16 cellular contexts compared by ENCODE assay signal in the genomic region with DNA sequence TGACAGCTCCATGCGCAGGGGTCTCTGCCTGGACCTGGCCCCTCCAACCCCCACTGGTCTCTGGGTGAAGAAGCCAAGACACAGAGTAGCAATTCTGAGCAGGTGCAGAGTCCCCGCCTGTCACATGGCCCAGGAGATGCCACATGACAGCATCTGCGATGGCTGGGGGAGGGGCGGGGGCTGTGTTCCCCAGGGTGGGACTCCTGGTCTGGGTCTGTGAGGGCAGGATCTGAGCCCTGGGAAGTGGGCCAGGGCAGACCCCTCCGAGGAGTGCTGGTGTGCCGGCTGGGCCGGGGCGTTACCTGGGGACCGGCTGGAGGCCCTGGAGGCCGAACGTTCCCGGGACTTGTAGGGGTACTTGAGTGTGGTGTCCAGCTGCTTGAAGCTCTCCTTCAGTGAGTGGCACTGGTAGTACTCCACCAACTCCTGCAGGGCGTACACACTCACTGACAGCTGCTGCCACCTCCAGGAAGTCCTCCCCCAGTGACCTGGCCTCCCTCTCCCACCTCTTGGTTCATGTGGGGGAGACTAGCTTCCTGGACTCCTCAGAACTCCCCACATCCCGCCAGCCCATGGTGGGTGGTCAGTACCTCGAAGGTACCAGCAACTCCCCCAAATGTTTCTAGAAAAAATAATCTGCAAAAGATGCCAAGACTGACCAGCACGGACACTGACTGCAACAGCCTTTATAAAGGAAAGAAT. TPM values are rescaled to one million over a fixed set of nuclear protein-coding genes. Genes with fewer than 3 reads are reported as not detected.
DNase-seq lines count a peak whose midpoint lies in the region; ATAC-seq and TF ChIP-seq lines count a peak whose summit lies in the region.
"Had no signal": no experiment of that assay in that cellular context is flagged by ENCODE, and none has a peak within 500 bp of the region (broad histone marks: within the 10 kb centered on the region; RNA-seq: fewer than 3 reads in every experiment).

No MANE protein-coding gene starts in this region.

- H3K4me3 Mint-ChIP-seq in endothelial cell (ENCODE audit: unreplicated experiment) = peak overlapping the region; percentile 60
- H3K4me3 Mint-ChIP-seq: activated naive CD8-positive, alpha-beta T cell; memory B cell had no signal

- DNase-seq in Right ventricle myocardium inferior (ENCODE audit: missing footprints) = peak; percentile 60
- no peak for DNase-seq in left ventricle myocardium superior
- DNase-seq in endothelial cell (ENCODE audit: low spot score) = no peak
- peak; percentile 19 for DNase-seq in myocyte (ENCODE audit: low read depth)
- peak; percentile 76 to 96 for DNase-seq in vagina (ENCODE audit: extremely low spot score in 2 of 2)
- no peak for DNase-seq in stimulated activated naive CD4-positive, alpha-beta T cell (lab: John Stamatoyannopoulos, UW)
- DNase-seq in AG08396 (ENCODE audit: low spot score) = no peak
- DNase-seq in tibial nerve (ENCODE audit: low spot score in 2 of 2) = no peak
- DNase-seq: COR-L47, IMR-90, MV-4-11, NCI-H2081 treated with DMSO at 0.1 percent for 48 hours had no signal

- H3K27me3 Mint-ChIP-seq in endothelial cell (ENCODE audit: unreplicated experiment) = peaks cover 3% of the 10 kb centered on the region
- H3K27me3 Mint-ChIP-seq: activated naive CD8-positive, alpha-beta T cell; memory B cell had no signal

- H3K36me3 ChIP-seq in vagina (peaks cover 0 to 35% of the 10 kb centered on the region in 2 donors), tibial nerve (peaks cover 0 to 97% (median 22%) of the 10 kb centered on the region in 3 donors)

- no peak for ATAC-seq in Right ventricle myocardium inferior
- ATAC-seq in left ventricle myocardium superior = no peak
- ATAC-seq: GM12878 had no signal

- peaks cover 11% of the 10 kb centered on the region for H3K4me1 Mint-ChIP-seq in endothelial cell (ENCODE audit: unreplicated experiment)

- H3K4me3 ChIP-seq in vagina (no peak overlapping the region), tibial nerve (no peak overlapping the region)
- H3K4me3 ChIP-seq: GM12878, skin epidermis had no signal

- H3K9me3 ChIP-seq in vagina (peaks cover 8% of the 10 kb centered on the region), tibial nerve (peaks cover 0 to 41% (median 11%) of the 10 kb centered on the region in 4 donors)

- 86 to 87% methylated on average over 10 to 11 of the region's 16 CpGs for WGBS in tibial nerve, 2 donors

- H3K4me1 ChIP-seq in vagina (no peaks in the 10 kb centered on the region), tibial nerve (no peaks in the 10 kb centered on the region)

- H3K27ac ChIP-seq in vagina (no peak overlapping the region), tibial nerve (no peak overlapping the region)
- H3K27ac ChIP-seq: skin epidermis had no signal

- H3K9me3 Mint-ChIP-seq in endothelial cell (ENCODE audit: unreplicated experiment) = peaks cover 7% of the 10 kb centered on the region

- intact Hi-C loops in Right ventricle myocardium inferior (cut with DNase I) = no loop called here
- intact Hi-C loops in left ventricle myocardium superior (cut with micrococcal nuclease) = no loop called here
- intact Hi-C loops in vagina (cut with DNase I) = no loop called here

- H3K27me3 ChIP-seq in vagina (no peaks in the 10 kb centered on the region), tibial nerve (no peaks in the 10 kb centered on the region)

- peaks cover 34% of the 10 kb centered on the region for H3K36me3 Mint-ChIP-seq in endothelial cell (ENCODE audit: low read depth, unreplicated experiment)

- TF ChIP-seq POLR2A in vagina (IDR thresholded peaks at IDR 0.05) (no peak), tibial nerve (IDR thresholded peaks at IDR 0.05) (no peak)

- TF ChIP-seq CTCF in endothelial cell (IDR thresholded peaks at IDR 0.05; ENCODE audit: unreplicated experiment) (no peak), vagina (IDR thresholded peaks at IDR 0.05) (no peak), tibial nerve (IDR thresholded peaks at IDR 0.05) (no peak)

- TF ChIP-seq EP300 in tibial nerve (IDR thresholded peaks at IDR 0.05) = no peak

- no peak overlapping the region for H3K27ac Mint-ChIP-seq in endothelial cell (ENCODE audit: unreplicated experiment)
- H3K27ac Mint-ChIP-seq: activated naive CD8-positive, alpha-beta T cell; memory B cell had no signal

RNA-seq across cellular contexts. Expression of a gene that starts 32.1 kb away (rescaled TPM):
- total RNA-seq in Right ventricle myocardium inferior (0.41 TPM), left ventricle myocardium superior (0.64 TPM), endothelial cell (ENCODE audit: unreplicated experiment) (5.0 TPM), myocyte (55.6 and 70.3 TPM in 2 replicates), vagina (2.0 TPM), tibial nerve (10 to 100 TPM in 1 of 4 donors, 1 to 10 TPM in 3; 2.9 to 16.4 (median 5.9) TPM)
- 27.4 TPM for polyA plus RNA-seq in myocyte (2012)

Comparison
In these comparisons a context has a peak if more than half of its experiments do, and no peak if none do; other contexts are left out.
1. DNase-seq: peak in Right ventricle myocardium inferior (single experiment), myocyte (single experiment) and vagina (2 of 2); none in left ventricle myocardium superior (single experiment), endothelial cell (single experiment), stimulated activated naive CD4-positive, alpha-beta T cell (0 of 6), AG08396 (single experiment) and tibial nerve (0 of 2).